In the genomic region with DNA sequence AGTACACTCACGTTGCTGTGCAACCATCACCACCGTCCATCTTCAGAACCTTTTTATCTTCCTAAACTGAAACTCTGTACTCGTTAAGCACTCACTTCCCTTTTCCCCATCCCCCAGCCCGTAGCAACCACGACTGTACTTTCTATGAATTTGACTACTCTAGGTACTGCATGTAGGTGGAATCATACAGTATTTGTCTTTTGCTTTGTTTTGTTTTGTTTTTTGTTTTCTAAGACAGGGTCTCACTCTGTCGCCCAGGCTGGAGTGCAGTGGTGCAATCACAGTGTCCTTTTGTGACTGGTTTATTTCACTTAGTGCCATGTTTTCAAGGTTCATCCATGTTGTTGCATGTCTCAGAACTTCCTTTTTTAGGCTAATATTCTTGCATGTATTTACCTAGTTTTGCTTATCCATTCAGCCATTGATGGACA, we compare ENCODE assay signal across 8 cellular contexts. TPM values are rescaled to one million over a fixed set of nuclear protein-coding genes. Genes with fewer than 3 reads are reported as not detected.
DNase-seq lines count a peak whose midpoint lies in the region; ATAC-seq, FAIRE-seq and TF ChIP-seq lines count a peak whose summit lies in the region.

No MANE protein-coding gene starts in this region.

- H3K27ac ChIP-seq in kidney (ENCODE audit: low read depth in 2 of 2, low read length in 2 of 2) (no peak overlapping the region), uterus (no peak overlapping the region), thyroid gland (no peak overlapping the region)

- H3K4me3 ChIP-seq in kidney (ENCODE audit: low read length in 2 of 2) (no peak overlapping the region), uterus (no peak overlapping the region), thyroid gland (replicated peaks in 1 of 3) (no peak overlapping the region)

- DNase-seq in DMS53 (lab: John Stamatoyannopoulos, UW) (peak; percentile 84), SKM-1 (lab: John Stamatoyannopoulos, UW; ENCODE audit: unreplicated experiment) (peak; percentile 46), kidney (no peak), DMS114 treated with DMSO at 0.1 percent for 48 hours (lab: John Stamatoyannopoulos, UW; ENCODE audit: unreplicated experiment) (no peak), uterus (no peak), thyroid gland (no peak)

- WGBS in thyroid gland, 2 donors = 61 to 78% methylated on average over 6 of the region's 6 CpGs

- no peak for FAIRE-seq in kidney (lab: Jason Lieb, UNC)

- TF ChIP-seq POLR2A in uterus (IDR thresholded peaks at IDR 0.05) = no peak
- TF ChIP-seq POLR2A in thyroid gland (IDR thresholded peaks at IDR 0.05) = no peak

- H3K9ac ChIP-seq in kidney (ENCODE audit: low read length in 2 of 2) = no peak overlapping the region

- ATAC-seq in GM19438 (IDR thresholded peaks at IDR 0.05; ENCODE audit: low read depth, unreplicated experiment) = peak; percentile 98
- peak; percentile 96 for ATAC-seq in HG03135 (IDR thresholded peaks at IDR 0.05; ENCODE audit: unreplicated experiment)

- no peak for TF ChIP-seq CTCF in kidney (IDR thresholded peaks at IDR 0.05; ENCODE audit: borderline replicate concordance, extremely low read depth, insufficient read depth)
- TF ChIP-seq CTCF in uterus (IDR thresholded peaks at IDR 0.05) = no peak
- TF ChIP-seq CTCF in thyroid gland (IDR thresholded peaks at IDR 0.05) = no peak

- H3K36me3 ChIP-seq in kidney (ENCODE audit: control insufficient read depth in 1 of 2, insufficient read depth in 2 of 2, low read length in 2 of 2) = no peaks in the 10 kb centered on the region
- no peaks in the 10 kb centered on the region for H3K36me3 ChIP-seq in uterus
- H3K36me3 ChIP-seq in thyroid gland = no peaks in the 10 kb centered on the region

- intact Hi-C loops in kidney (cut with DNase I) = no loop called here
- intact Hi-C loops in uterus (cut with DNase I; ENCODE audit: low total_unique reads) = no loop called here
- intact Hi-C loops in thyroid gland (cut with DNase I) = no loop called here

- no peaks in the 10 kb centered on the region for H3K9me3 ChIP-seq in kidney (ENCODE audit: control insufficient read depth in 1 of 2, low read length in 2 of 2)
- no peaks in the 10 kb centered on the region for H3K9me3 ChIP-seq in uterus
- H3K9me3 ChIP-seq in thyroid gland = no peaks in the 10 kb centered on the region

- H3K4me1 ChIP-seq in kidney (ENCODE audit: control insufficient read depth in 1 of 2, insufficient read depth in 1 of 2, low read depth in 1 of 2, low read length in 2 of 2) (no peaks in the 10 kb centered on the region), uterus (no peaks in the 10 kb centered on the region), thyroid gland (no peaks in the 10 kb centered on the region)

- no peaks in the 10 kb centered on the region for H3K27me3 ChIP-seq in uterus
- no peaks in the 10 kb centered on the region for H3K27me3 ChIP-seq in thyroid gland

RNA-seq across cellular contexts. Expression of a gene that starts 7.0 kb away (rescaled TPM):
- total RNA-seq in kidney (6.0 TPM), uterus (10 to 100 TPM in 1 of 4 donors, 1 to 10 TPM in 1, under 1 TPM in 1, not detected in 1; 0.26 to 28.6 (median 4.8) TPM), thyroid gland (1 to 10 TPM in 2 of 4 donors, under 1 TPM in 1, not detected in 1; 0.67 to 2.1 (median 1.8) TPM)
- 10.2 TPM for polyA plus RNA-seq in kidney (ENCODE audit: insufficient read depth, low read depth, low replicate concordance)

RNA-seq across cellular contexts. Expression of a gene that starts 53.7 kb away (rescaled TPM):
- 1.4 TPM for total RNA-seq in kidney
- 13.3 TPM for polyA plus RNA-seq in kidney (ENCODE audit: insufficient read depth, low read depth, low replicate concordance)
- 10 to 100 TPM in 1 of 4 donors, under 1 TPM in 1, not detected in 2; 0.21 to 25.6 TPM for total RNA-seq in uterus
- total RNA-seq in thyroid gland = 10 to 100 TPM in 2 of 4 donors, 1 to 10 TPM in 2; 3.5 to 36.6 (median 15.0) TPM

Comparison
In these comparisons a context has a peak if more than half of its experiments do, and no peak if none do; other contexts are left out.
1. DNase-seq: peak in DMS53 (single experiment) and SKM-1 (single experiment); none in kidney (single experiment), DMS114 treated with DMSO at 0.1 percent for 48 hours (single experiment), uterus (0 of 2) and thyroid gland (0 of 2).